Comparison of ENCODE assay signal across 8 cellular contexts in genomic region chr20:19995220-19995863, GRCh38. TPM values are rescaled to one million over a fixed set of nuclear protein-coding genes. Genes with fewer than 3 reads are reported as not detected.
DNase-seq lines count a peak whose midpoint lies in the region; ATAC-seq and TF ChIP-seq lines count a peak whose summit lies in the region.

No MANE protein-coding gene starts in this region.

- peak; percentile 45 for ATAC-seq in GM18868 (IDR thresholded peaks at IDR 0.05; ENCODE audit: unreplicated experiment)
- no peak for ATAC-seq in GM21381 (IDR thresholded peaks at IDR 0.05; ENCODE audit: unreplicated experiment)

- peak; percentile 73 to 85 (median 83) for TF ChIP-seq CTCF in adrenal gland (IDR thresholded peaks at IDR 0.05)

- TF ChIP-seq POLR2A in adrenal gland (IDR thresholded peaks at IDR 0.05), result no peak

- no peaks in the 10 kb centered on the region for H3K9me3 ChIP-seq in adrenal gland (replicated peaks in 1 of 3)

- DNase-seq in Ammon's horn (ENCODE audit: low spot score) (peak; percentile 73), NCI-H526 treated with DMSO at 0.1 percent for 48 hours (lab: John Stamatoyannopoulos, UW) (peak; percentile 18), adrenal gland (peak in 3 of 7 donors; percentile 46 to 61 (median 59)), hippocampal formation (lab: John Stamatoyannopoulos, UW) (peak; percentile 13 to 79), cerebellar nuclear complex (lab: John Stamatoyannopoulos, UW) (no peak)
- DNase-seq in stimulated activated CD4-positive, alpha-beta T cell treated with anti-CD3 and anti-CD28 coated beads, Interleukin-4, amount 100 ng/mL, for 1 hour, result peak; percentile 25

- H3K27me3 ChIP-seq in adrenal gland, result no peaks in the 10 kb centered on the region

- H3K36me3 ChIP-seq in adrenal gland (replicated peaks in 1 of 2), result peaks cover 0 to 30% of the 10 kb centered on the region in 2 donors

- H3K4me1 ChIP-seq in adrenal gland (replicated peaks in 1 of 2), result peaks cover 33 to 72% of the 10 kb centered on the region in 2 donors

- 25 to 30% (median 27%) methylated on average over 5 of the region's 5 CpGs for WGBS in adrenal gland, 4 donors

- H3K27ac ChIP-seq in adrenal gland, result no peak overlapping the region

- H3K4me3 ChIP-seq in adrenal gland, result no peak overlapping the region

- intact Hi-C loops in adrenal gland (cut with DNase I), result loop anchor here (5.0 to 10.0 kb wide), 4 partner anchors 71 to 301 kb away; no protein-coding TSS in a partner anchor

RNA-seq across cellular contexts. Expression of gene NAA20, which starts 21.8 kb away (rescaled TPM):
- total RNA-seq in adrenal gland, result 10 to 100 TPM; 19.4 to 75.7 (median 49.4) TPM
- polyA plus RNA-seq in adrenal gland, result 100 to 1,000 TPM in 2 of 3 donors, 10 to 100 TPM in 1; 95.3 to 124 (median 115) TPM

RNA-seq across cellular contexts. Expression of gene CRNKL1, which starts 56.9 kb away (rescaled TPM):
- 10 to 100 TPM in 7 of 8 donors, 1 to 10 TPM in 1; 9.6 to 21.7 (median 17.1) TPM for total RNA-seq in adrenal gland
- polyA plus RNA-seq in adrenal gland, result 10 to 100 TPM; 17.2 to 23.8 (median 22.4) TPM

RNA-seq across cellular contexts. Expression of gene CFAP61, which starts 57.0 kb away (rescaled TPM):
- total RNA-seq in adrenal gland, result 1 to 10 TPM in 3 of 8 donors, under 1 TPM in 2, not detected in 3; 0.53 to 3.6 (median 1.1) TPM
- polyA plus RNA-seq in adrenal gland, result 1 to 10 TPM in 2 of 3 donors, under 1 TPM in 1; 0.61 to 2.7 (median 1.6) TPM

Comparison
In these comparisons a context has a peak if more than half of its experiments do, and no peak if none do; other contexts are left out.
1. DNase-seq: peak in Ammon's horn (single experiment), NCI-H526 treated with DMSO at 0.1 percent for 48 hours (single experiment), hippocampal formation (2 of 2) and stimulated activated CD4-positive, alpha-beta T cell treated with anti-CD3 and anti-CD28 coated beads, Interleukin-4, amount 100 ng/mL, for 1 hour (single experiment); none in cerebellar nuclear complex (0 of 2).